ENCODE assay signal across 1 cellular context in genomic region chr1:37997256-37998088, GRCh38.
A peak's percentile ranks its signal among the peaks of the same experiment; 100 is the strongest.
TF ChIP-seq lines count a peak whose summit lies in the region.

No MANE protein-coding gene starts in this region.

TF ChIP-seq in K562, 482 proteins besides CTCF, POLR2A, EP300 and RAD21:
- peak; percentile 52; the same call in 1 of the 2 replicates for TF ChIP-seq POLR2G (IDR thresholded peaks at IDR 0.05; ENCODE audit: low read depth, low read length)
- no peak for TF ChIP-seq CBFA2T2 (conservative IDR thresholded peaks at IDR 0.05)
- TF ChIP-seq ZFP91 (CRISPR knock-in tag; IDR thresholded peaks at IDR 0.05) = no peak
- no peak for TF ChIP-seq ATF3 (IDR thresholded peaks at IDR 0.05)
- TF ChIP-seq ATF3 (CRISPR knock-in tag; conservative IDR thresholded peaks at IDR 0.05) = no peak
- TF ChIP-seq MLX (CRISPR knock-in tag; conservative IDR thresholded peaks at IDR 0.05) = no peak
- TF ChIP-seq JUN (IDR thresholded peaks at IDR 0.05; ENCODE audit: borderline replicate concordance, low read depth, low read length) = no peak
- no peak for TF ChIP-seq JUN (CRISPR knock-in tag; IDR thresholded peaks at IDR 0.05; ENCODE audit: borderline replicate concordance)
- TF ChIP-seq ZNF57 (CRISPR knock-in tag; IDR thresholded peaks at IDR 0.05) = no peak
- TF ChIP-seq CTBP1 (IDR thresholded peaks at IDR 0.05; ENCODE audit: borderline replicate concordance) = no peak
- no peak for TF ChIP-seq PRPF4 (IDR thresholded peaks at IDR 0.05; ENCODE audit: insufficient read depth, low read depth, low read length, poor library complexity, severe bottlenecking)
- peak; percentile 67 for TF ChIP-seq RBFOX2 (IDR thresholded peaks at IDR 0.05; ENCODE audit: low read depth, low read length)
- no peak for TF ChIP-seq ZNF277 (CRISPR knock-in tag; IDR thresholded peaks at IDR 0.05; ENCODE audit: borderline replicate concordance)
- TF ChIP-seq ESRRA (IDR thresholded peaks at IDR 0.05; ENCODE audit: borderline replicate concordance, low read depth) = no peak
- no peak for TF ChIP-seq ATF6 (CRISPR knock-in tag; IDR thresholded peaks at IDR 0.05)
- no peak for TF ChIP-seq RB1 (IDR thresholded peaks at IDR 0.05; ENCODE audit: low read depth)
- TF ChIP-seq RUNX1 (IDR thresholded peaks at IDR 0.05; ENCODE audit: low read depth) = no peak
- no peak for TF ChIP-seq TCFL5 (CRISPR knock-in tag; conservative IDR thresholded peaks at IDR 0.05)
- no peak for TF ChIP-seq MECOM (CRISPR knock-in tag; IDR thresholded peaks at IDR 0.05)
- no peak for TF ChIP-seq ZNF134 (CRISPR knock-in tag; conservative IDR thresholded peaks at IDR 0.05)
- TF ChIP-seq ZNF589 (CRISPR knock-in tag; IDR thresholded peaks at IDR 0.05; ENCODE audit: low read depth) = no peak
- no peak for TF ChIP-seq SRSF9 (IDR thresholded peaks at IDR 0.05; ENCODE audit: borderline replicate concordance, low read depth, low read length)
- TF ChIP-seq RBM22 (IDR thresholded peaks at IDR 0.05; ENCODE audit: low read depth, low read length, poor library complexity, severe bottlenecking) = peak; percentile 61
- TF ChIP-seq ZNF146 (CRISPR knock-in tag; IDR thresholded peaks at IDR 0.05; ENCODE audit: unreplicated experiment) = no peak
- TF ChIP-seq E2F8 (IDR thresholded peaks at IDR 0.05; ENCODE audit: low read depth, partially characterized antibody) = no peak
- TF ChIP-seq FOXK1 (CRISPR knock-in tag; IDR thresholded peaks at IDR 0.05; ENCODE audit: borderline replicate concordance) = no peak
- TF ChIP-seq PCBP2 (IDR thresholded peaks at IDR 0.05; ENCODE audit: low read depth, low read length, poor library complexity, severe bottlenecking) = no peak
- TF ChIP-seq RNF219 (CRISPR knock-in tag; IDR thresholded peaks at IDR 0.05) = no peak
